In genomic region chr16:80585764-80586163, GRCh38 we compare ENCODE assay signal across 16 cellular contexts. TPM values are rescaled to one million over a fixed set of nuclear protein-coding genes. Genes with fewer than 3 reads are reported as not detected.
A peak's percentile ranks its signal among the peaks of the same experiment; 100 is the strongest.
DNase-seq lines count a peak whose midpoint lies in the region; ATAC-seq, FAIRE-seq and TF ChIP-seq lines count a peak whose summit lies in the region.
"Had no signal": no experiment of that assay in that cellular context is flagged by ENCODE, and none has a peak within 500 bp of the region (broad histone marks: within the 10 kb centered on the region; RNA-seq: fewer than 3 reads in every experiment).

No MANE protein-coding gene starts in this region.

- intact Hi-C loops in heart right ventricle (cut with DNase I), result no loop called here

- H3K27ac ChIP-seq in heart right ventricle, result no peak overlapping the region
- H3K27ac ChIP-seq: epithelial cell of prostate, gastroesophageal sphincter had no signal

- H3K9me3 Mint-ChIP-seq in activated naive CD8-positive, alpha-beta T cell treated with anti-CD3 and anti-CD28 coated beads, Interleukin-2, amount 50 U/mL, for 24 hours, result peaks cover 12% of the 10 kb centered on the region
- peaks cover 12% of the 10 kb centered on the region for H3K9me3 Mint-ChIP-seq in activated naive CD8-positive, alpha-beta T cell treated with anti-CD3 and anti-CD28 coated beads for 36 hours
- H3K9me3 Mint-ChIP-seq: nephron had no signal

- H3K27ac Mint-ChIP-seq in activated naive CD8-positive, alpha-beta T cell treated with anti-CD3 and anti-CD28 coated beads, Interleukin-2, amount 50 U/mL, for 24 hours, result no peak overlapping the region
- H3K27ac Mint-ChIP-seq in activated naive CD8-positive, alpha-beta T cell treated with anti-CD3 and anti-CD28 coated beads for 36 hours, result no peak overlapping the region
- H3K27ac Mint-ChIP-seq: nephron, WTC11 had no signal

- DNase-seq in activated naive CD8-positive, alpha-beta T cell treated with anti-CD3 and anti-CD28 coated beads, Interleukin-2, amount 50 U/mL, for 24 hours, result no peak
- DNase-seq in activated naive CD8-positive, alpha-beta T cell treated with anti-CD3 and anti-CD28 coated beads for 36 hours, result no peak
- DNase-seq in HTR-8/SVneo (ENCODE audit: insufficient read length, low spot score) (no peak), BE2C (no peak), HT-29 (ENCODE audit: low spot score) (no peak), heart right ventricle (no peak)
- DNase-seq: amniotic stem cell, NCI-H2171, SW 1271 had no signal

- H3K36me3 Mint-ChIP-seq in activated naive CD8-positive, alpha-beta T cell treated with anti-CD3 and anti-CD28 coated beads, Interleukin-2, amount 50 U/mL, for 24 hours (ENCODE audit: low read depth), result peaks cover 4% of the 10 kb centered on the region
- H3K36me3 Mint-ChIP-seq in activated naive CD8-positive, alpha-beta T cell treated with anti-CD3 and anti-CD28 coated beads for 36 hours, result peaks cover 9% of the 10 kb centered on the region
- H3K36me3 Mint-ChIP-seq: WTC11 had no signal

- FAIRE-seq in HTR-8/SVneo (lab: Jason Lieb, UNC), result peak; percentile 13

- H3K36me3 ChIP-seq in BE2C, result no peaks in the 10 kb centered on the region
- no peaks in the 10 kb centered on the region for H3K36me3 ChIP-seq in heart right ventricle
- H3K36me3 ChIP-seq: gastroesophageal sphincter had no signal

- H3K4me3 ChIP-seq in BE2C (ENCODE audit: low read depth, low read length) (no peak overlapping the region), heart right ventricle (no peak overlapping the region)
- H3K4me3 ChIP-seq: gastroesophageal sphincter had no signal

- no peaks in the 10 kb centered on the region for H3K27me3 ChIP-seq in BE2C
- peaks cover 0 to 11% (median 0%) of the 10 kb centered on the region in 7 donors for H3K27me3 ChIP-seq in heart right ventricle

- ATAC-seq in activated naive CD8-positive, alpha-beta T cell treated with anti-CD3 and anti-CD28 coated beads, Interleukin-2, amount 50 U/mL, for 24 hours, result peak; percentile 63
- ATAC-seq in HG02610 (IDR thresholded peaks at IDR 0.05; ENCODE audit: unreplicated experiment) (peak; percentile 71), heart right ventricle (no peak), HG03280 (IDR thresholded peaks at IDR 0.05; ENCODE audit: unreplicated experiment) (no peak)
- ATAC-seq: gastroesophageal sphincter, WTC11 had no signal

- no peak overlapping the region for H3K4me3 Mint-ChIP-seq in activated naive CD8-positive, alpha-beta T cell treated with anti-CD3 and anti-CD28 coated beads, Interleukin-2, amount 50 U/mL, for 24 hours
- no peak overlapping the region for H3K4me3 Mint-ChIP-seq in activated naive CD8-positive, alpha-beta T cell treated with anti-CD3 and anti-CD28 coated beads for 36 hours
- H3K4me3 Mint-ChIP-seq: nephron, WTC11 had no signal

- 80 to 84% methylated on average over 4 of the region's 4 CpGs for WGBS in heart right ventricle, 2 donors

- TF ChIP-seq CTCF in BE2C (IDR thresholded peaks at IDR 0.05; ENCODE audit: low read depth, low read length) (no peak), heart right ventricle (IDR thresholded peaks at IDR 0.05) (no peak)

- H3K4me1 Mint-ChIP-seq in activated naive CD8-positive, alpha-beta T cell treated with anti-CD3 and anti-CD28 coated beads, Interleukin-2, amount 50 U/mL, for 24 hours, result peaks cover 55% of the 10 kb centered on the region
- peaks cover 40% of the 10 kb centered on the region for H3K4me1 Mint-ChIP-seq in activated naive CD8-positive, alpha-beta T cell treated with anti-CD3 and anti-CD28 coated beads for 36 hours
- H3K4me1 Mint-ChIP-seq: WTC11 had no signal

- H3K4me1 ChIP-seq in BE2C, result no peaks in the 10 kb centered on the region
- H3K4me1 ChIP-seq in heart right ventricle, result peaks cover 0 to 3% (median 0%) of the 10 kb centered on the region in 9 donors
- H3K4me1 ChIP-seq: gastroesophageal sphincter had no signal

- peaks cover 21% of the 10 kb centered on the region for H3K27me3 Mint-ChIP-seq in activated naive CD8-positive, alpha-beta T cell treated with anti-CD3 and anti-CD28 coated beads, Interleukin-2, amount 50 U/mL, for 24 hours
- peaks cover 3% of the 10 kb centered on the region for H3K27me3 Mint-ChIP-seq in activated naive CD8-positive, alpha-beta T cell treated with anti-CD3 and anti-CD28 coated beads for 36 hours

- H3K9me3 ChIP-seq in BE2C, result no peaks in the 10 kb centered on the region; the same call in 1 of the 2 replicates
- H3K9me3 ChIP-seq in heart right ventricle, result no peaks in the 10 kb centered on the region
- H3K9me3 ChIP-seq: gastroesophageal sphincter had no signal

RNA-seq across cellular contexts. Expression of gene DYNLRB2, which starts 45.0 kb away (rescaled TPM):
- under 1 TPM in 1 of 2 experiments, not detected in 1; 0.50 TPM for total RNA-seq in activated naive CD8-positive, alpha-beta T cell treated with anti-CD3 and anti-CD28 coated beads for 36 hours
- polyA plus RNA-seq in BE2C (2012; ENCODE audit: insufficient read depth, insufficient read length, low read depth), result not detected
- total RNA-seq in HT-29 (2014; rRNA removed; shearing (Covaris generic)), result not detected in 2 replicates
- total RNA-seq in heart right ventricle, result under 1 TPM in 3 of 10 donors, not detected in 7; 0.69 to 0.77 (median 0.71) TPM
- under 1 TPM in 1 of 2 donors, not detected in 1; 0.26 TPM for polyA plus RNA-seq in heart right ventricle
- total RNA-seq: IMR-90, WTC11 had no signal
- polyA plus RNA-seq: IMR-90 had no signal

Comparison
In these comparisons a context has a peak if more than half of its experiments do, and no peak if none do; other contexts are left out.
1. ATAC-seq: peak in activated naive CD8-positive, alpha-beta T cell treated with anti-CD3 and anti-CD28 coated beads, Interleukin-2, amount 50 U/mL, for 24 hours (single experiment) and HG02610 (single experiment); none in heart right ventricle (0 of 8) and HG03280 (single experiment).